8 cellular contexts compared by ENCODE assay signal in the genomic region with DNA sequence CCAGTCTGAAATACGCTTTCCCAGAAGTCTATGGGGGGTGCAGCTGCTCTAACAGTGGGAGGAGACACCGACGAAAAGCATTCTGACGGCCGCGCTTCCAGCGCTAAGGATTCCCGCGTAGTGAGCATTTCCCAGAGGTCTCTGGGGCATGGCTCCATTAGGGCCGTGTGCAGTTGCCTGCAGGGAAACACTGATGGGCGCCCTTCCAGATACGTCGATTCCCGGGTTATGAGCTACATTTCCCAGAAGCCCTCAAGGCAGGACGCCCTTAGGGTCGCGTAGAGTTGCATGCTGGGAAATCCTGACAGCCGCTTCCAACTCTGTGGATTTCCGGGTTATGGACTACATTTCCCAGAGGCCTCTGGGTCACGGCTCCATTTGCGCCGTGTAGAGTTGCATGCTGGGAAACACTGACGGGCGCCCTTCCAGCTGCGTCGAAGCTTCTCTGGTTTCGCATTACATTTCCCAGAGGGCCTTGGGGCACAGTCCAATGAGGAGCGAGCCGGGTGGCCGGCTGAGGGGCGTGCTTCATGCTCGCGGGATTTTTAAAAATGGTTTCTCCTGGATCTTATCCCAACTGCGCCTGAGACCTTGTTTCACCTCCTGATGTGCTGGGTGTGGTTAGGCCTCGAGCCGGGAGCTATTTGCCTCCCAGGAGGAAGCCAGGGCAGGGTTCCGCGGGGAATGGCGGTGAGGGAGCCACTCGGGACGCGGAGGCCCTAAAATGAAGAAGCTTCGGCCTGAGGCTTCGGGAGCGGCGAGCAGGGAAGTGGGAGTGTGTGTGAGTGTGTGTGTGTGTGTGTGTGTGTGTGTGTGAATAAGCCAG. TPM values are rescaled to one million over a fixed set of nuclear protein-coding genes. Genes with fewer than 3 reads are reported as not detected.
A peak's percentile ranks its signal among the peaks of the same experiment; 100 is the strongest.
DNase-seq lines count a peak whose midpoint lies in the region; ATAC-seq and FAIRE-seq lines count a peak whose summit lies in the region.

No MANE protein-coding gene starts in this region.

- FAIRE-seq in endometrium (lab: Jason Lieb, UNC): peak; percentile 99

- ATAC-seq in GM19324 (IDR thresholded peaks at IDR 0.05; ENCODE audit: low FRiP score, unreplicated experiment): peak; percentile 78
- ATAC-seq in HG03469 (IDR thresholded peaks at IDR 0.05; ENCODE audit: unreplicated experiment): peak; percentile 94

- DNase-seq in C1 segment of cervical spinal cord (lab: John Stamatoyannopoulos, UW) (peak; percentile 62 to 98 (median 95)), NCI-H82 (lab: John Stamatoyannopoulos, UW) (peak; percentile 98), mesenteric fat pad (ENCODE audit: low spot score) (peak; percentile 95)
- peak; percentile 71 for DNase-seq in activated CD8-positive, alpha-beta memory T cell treated with anti-CD3 and anti-CD28 coated beads, Interleukin-2, amount 50 U/mL, for 1 hour (ENCODE audit: extremely low read depth)
- peak; percentile 72 for DNase-seq in stimulated activated CD8-positive, alpha-beta memory T cell treated with anti-CD3 and anti-CD28 coated beads, Interleukin-15, amount 100 ng/mL, for 1 hour (ENCODE audit: low read depth)

RNA-seq across cellular contexts. Expression of a gene that starts 17.2 kb away (rescaled TPM):
- 194 TPM for total RNA-seq in mesenteric fat pad

RNA-seq across cellular contexts. Expression of a gene that starts 53.2 kb away (rescaled TPM):
- total RNA-seq in mesenteric fat pad: 3.6 TPM

Comparison
In these comparisons a context has a peak if more than half of its experiments do, and no peak if none do; other contexts are left out.
1. Peak in every context shown above with its lines: DNase-seq and ATAC-seq.